18 cellular contexts compared by ENCODE assay signal in the genomic region with DNA sequence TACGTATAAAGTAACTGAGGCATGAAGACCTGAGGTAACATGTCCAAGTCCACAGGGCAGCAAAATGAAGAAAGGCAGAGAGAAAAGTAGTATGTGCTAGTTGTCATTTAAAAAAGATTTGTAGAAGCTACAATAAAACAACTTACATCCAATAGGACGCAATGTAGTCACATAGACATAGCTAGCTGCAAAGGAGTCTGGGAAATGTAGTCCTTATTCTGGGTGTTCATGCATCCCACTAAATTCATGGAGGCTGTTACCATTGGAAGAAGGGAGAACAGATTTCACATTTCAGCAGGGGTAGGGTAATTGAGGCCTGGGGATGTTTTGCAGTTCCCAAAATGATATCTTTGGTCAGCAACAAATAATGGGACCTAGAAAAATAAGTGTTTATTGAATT.
DNase-seq lines count a peak whose midpoint lies in the region; ATAC-seq, FAIRE-seq and TF ChIP-seq lines count a peak whose summit lies in the region.
"Had no signal": no experiment of that assay in that cellular context is flagged by ENCODE, and none has a peak within 500 bp of the region (broad histone marks: within the 10 kb centered on the region; RNA-seq: fewer than 3 reads in every experiment).

No MANE protein-coding gene starts in this region.

- no TSS peak for BruUV-seq in HepG2 (replicated peaks; lab: Mats Ljungman, UMichigan)

- ATAC-seq in HepG2 (no peak), right lobe of liver (no peak)
- ATAC-seq: A549 had no signal

- no peak overlapping the region for H3K9ac ChIP-seq in HepG2 (ENCODE audit: insufficient read depth, low read depth, low read length)

- intact Hi-C loops in HepG2 (cut with micrococcal nuclease; ENCODE audit: unreplicated experiment), result no loop called here
- intact Hi-C loops in right lobe of liver (cut with DNase I), result no loop called here
- intact Hi-C loops in esophagus muscularis mucosa (cut with DNase I), result no loop called here

- FAIRE-seq in HepG2 (lab: Jason Lieb, UNC), result no peak
- FAIRE-seq: A549, D721Med, G401.6, GM12891, GM19239 had no signal

- TF ChIP-seq CTCF in HepG2 (CRISPR knock-in tag; IDR thresholded peaks at IDR 0.05) (no peak), right lobe of liver (IDR thresholded peaks at IDR 0.05) (no peak), esophagus muscularis mucosa (IDR thresholded peaks at IDR 0.05) (no peak)

- in situ Hi-C loops in HepG2 (cut with HindIII; ENCODE audit: extremely low pct_ligation_motif_present, low pct_unique_long_range_greater_than_20kb), result no loop called here

- 33% methylated on average over 2 of the region's 2 CpGs for WGBS in HepG2 (ENCODE audit: low lambda C conversion rate)
- WGBS in right lobe of liver (ENCODE audit: insufficient coverage, low coverage, low lambda C conversion rate, missing lambda C conversion rate), result 44% methylated on average over 2 of the region's 2 CpGs
- 93% methylated on average over 2 of the region's 2 CpGs for WGBS in esophagus muscularis mucosa

- H3K27ac ChIP-seq in HepG2 (ENCODE audit: extremely low read length, insufficient read depth, low read length), result no peak overlapping the region
- no peak overlapping the region for H3K27ac ChIP-seq in right lobe of liver
- H3K27ac ChIP-seq in esophagus muscularis mucosa (replicated peaks in 1 of 4), result no peak overlapping the region
- H3K27ac ChIP-seq: 22Rv1, A549, C4-2B had no signal

- TF ChIP-seq EP300 in HepG2 (IDR thresholded peaks at IDR 0.05; ENCODE audit: low read depth in 2 of 2, low read length in 2 of 2) (no peak), HepG2 (CRISPR knock-in tag; IDR thresholded peaks at IDR 0.05; ENCODE audit: borderline replicate concordance) (no peak), esophagus muscularis mucosa (IDR thresholded peaks at IDR 0.05) (no peak)

- POLR2A ChIA-PET in HepG2 (lab: Yijun Ruan, JAX), result no interaction called here

- H4K20me1 ChIP-seq in HepG2 (ENCODE audit: insufficient read depth, low read length), result no peaks in the 10 kb centered on the region

- no peak overlapping the region for H2AFZ ChIP-seq in HepG2 (ENCODE audit: low read length)

- no peaks in the 10 kb centered on the region for H3K4me1 ChIP-seq in HepG2 (ENCODE audit: insufficient read depth, low read length)
- H3K4me1 ChIP-seq in right lobe of liver, result no peaks in the 10 kb centered on the region
- H3K4me1 ChIP-seq in esophagus muscularis mucosa, result peaks cover 0 to 16% (median 13%) of the 10 kb centered on the region in 4 donors
- H3K4me1 ChIP-seq: HAP-1 had no signal

- H3K4me3 ChIP-seq in HepG2 (replicated peaks in 1 of 3; ENCODE audit: insufficient read depth in 1 of 3, low read depth in 2 of 3, low read length in 3 of 3) (no peak overlapping the region), right lobe of liver (no peak overlapping the region), esophagus muscularis mucosa (no peak overlapping the region)
- H3K4me3 ChIP-seq: A549, HAP-1 had no signal

- H3K36me3 ChIP-seq in HepG2 (replicated peaks in 1 of 2; ENCODE audit: control insufficient read depth in 1 of 2, insufficient read depth in 2 of 2, low read length in 2 of 2) (no peaks in the 10 kb centered on the region), right lobe of liver (no peaks in the 10 kb centered on the region), esophagus muscularis mucosa (no peaks in the 10 kb centered on the region)
- H3K36me3 ChIP-seq: HAP-1 had no signal

- H3K4me2 ChIP-seq in HepG2 (ENCODE audit: low read depth, low read length), result no peak overlapping the region
- H3K4me2 ChIP-seq: A549 had no signal

- CTCF ChIA-PET in HepG2 (lab: Yijun Ruan, JAX; ENCODE audit: low intra/inter-chr PET ratio, low total read pairs), result no interaction called here

- H3K79me2 ChIP-seq in HepG2 (ENCODE audit: insufficient read depth, low read length), result no peaks in the 10 kb centered on the region

- no peak for TF ChIP-seq RAD21 in HepG2 (CRISPR knock-in tag; IDR thresholded peaks at IDR 0.05)

- H3K27me3 ChIP-seq in HepG2 (ENCODE audit: control insufficient read depth in 1 of 2, insufficient read depth in 2 of 2, low read length in 2 of 2) (no peaks in the 10 kb centered on the region; a peak in 2 of 5 replicates), right lobe of liver (no peaks in the 10 kb centered on the region), esophagus muscularis mucosa (no peaks in the 10 kb centered on the region)

- TF ChIP-seq POLR2A in HepG2 (IDR thresholded peaks at IDR 0.05; ENCODE audit: insufficient read depth in 1 of 2, low read depth in 2 of 2, low read length in 2 of 2) (no peak), right lobe of liver (IDR thresholded peaks at IDR 0.05) (no peak), esophagus muscularis mucosa (IDR thresholded peaks at IDR 0.05; ENCODE audit: low read depth) (no peak)

- H3K9me3 ChIP-seq in HepG2 (ENCODE audit: low read length), result no peaks in the 10 kb centered on the region
- H3K9me3 ChIP-seq in right lobe of liver, result no peaks in the 10 kb centered on the region
- peaks cover 0 to 7% (median 2%) of the 10 kb centered on the region in 4 donors for H3K9me3 ChIP-seq in esophagus muscularis mucosa
- H3K9me3 ChIP-seq: Caco-2, HAP-1 had no signal

- DNase-seq in HepG2 (ENCODE audit: low spot score) (no peak), right lobe of liver (no peak), dermis blood vessel endothelial cell (peak; percentile 27), iris pigment epithelial cell (ENCODE audit: low read depth) (peak; percentile 24), esophagus muscularis mucosa (ENCODE audit: extremely low spot score) (no peak), NCI-H1105 treated with DMSO at 0.1 percent for 48 hours (lab: John Stamatoyannopoulos, UW) (no peak)
- no peak for DNase-seq in effector CD8-positive, alpha-beta T cell (lab: John Stamatoyannopoulos, UW)
- DNase-seq: AML-193; Caco-2; CD4-positive, alpha-beta T cell had no signal

TF ChIP-seq in HepG2, 621 proteins besides CTCF, POLR2A, EP300 and RAD21:
- TF ChIP-seq ZNF143 (CRISPR knock-in tag; IDR thresholded peaks at IDR 0.05) (peak; percentile 37; the same call in 1 of the 2 replicates), CREM (IDR thresholded peaks at IDR 0.05) (no peak), CREM (CRISPR knock-in tag; IDR thresholded peaks at IDR 0.05) (no peak), DRAP1 (CRISPR knock-in tag; IDR thresholded peaks at IDR 0.05) (no peak), ZSCAN5A (CRISPR knock-in tag; IDR thresholded peaks at IDR 0.05; ENCODE audit: borderline replicate concordance) (no peak), THAP11 (CRISPR knock-in tag; IDR thresholded peaks at IDR 0.05) (peak; percentile 51; the same call in 1 of the 2 replicates), RNF2 (conservative IDR thresholded peaks at IDR 0.05; ENCODE audit: low read depth) (no peak), ZSCAN20 (CRISPR knock-in tag; IDR thresholded peaks at IDR 0.05; ENCODE audit: borderline replicate concordance) (no peak), ZNF616 (CRISPR knock-in tag; IDR thresholded peaks at IDR 0.05; ENCODE audit: low read depth) (no peak)
- TF ChIP-seq, protein P1, sequence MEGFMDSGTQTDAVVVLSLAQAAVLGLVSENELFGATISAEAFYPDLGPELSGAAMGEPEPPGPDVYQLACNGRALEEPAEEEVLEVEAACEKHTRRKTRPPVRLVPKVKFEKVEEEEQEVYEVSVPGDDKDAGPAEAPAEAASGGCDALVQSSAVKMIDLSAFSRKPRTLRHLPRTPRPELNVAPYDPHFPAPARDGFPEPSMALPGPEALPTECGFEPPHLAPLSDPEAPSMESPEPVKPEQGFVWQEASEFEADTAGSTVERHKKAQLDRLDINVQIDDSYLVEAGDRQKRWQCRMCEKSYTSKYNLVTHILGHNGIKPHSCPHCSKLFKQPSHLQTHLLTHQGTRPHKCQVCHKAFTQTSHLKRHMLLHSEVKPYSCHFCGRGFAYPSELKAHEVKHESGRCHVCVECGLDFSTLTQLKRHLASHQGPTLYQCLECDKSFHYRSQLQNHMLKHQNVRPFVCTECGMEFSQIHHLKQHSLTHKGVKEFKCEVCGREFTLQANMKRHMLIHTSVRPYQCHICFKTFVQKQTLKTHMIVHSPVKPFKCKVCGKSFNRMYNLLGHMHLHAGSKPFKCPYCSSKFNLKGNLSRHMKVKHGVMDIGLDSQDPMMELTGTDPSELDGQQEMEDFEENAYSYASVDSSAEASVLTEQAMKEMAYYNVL (CRISPR knock-in tag; IDR thresholded peaks at IDR 0.05; ENCODE audit: borderline replicate concordance), result no peak
- TF ChIP-seq, protein P2, sequence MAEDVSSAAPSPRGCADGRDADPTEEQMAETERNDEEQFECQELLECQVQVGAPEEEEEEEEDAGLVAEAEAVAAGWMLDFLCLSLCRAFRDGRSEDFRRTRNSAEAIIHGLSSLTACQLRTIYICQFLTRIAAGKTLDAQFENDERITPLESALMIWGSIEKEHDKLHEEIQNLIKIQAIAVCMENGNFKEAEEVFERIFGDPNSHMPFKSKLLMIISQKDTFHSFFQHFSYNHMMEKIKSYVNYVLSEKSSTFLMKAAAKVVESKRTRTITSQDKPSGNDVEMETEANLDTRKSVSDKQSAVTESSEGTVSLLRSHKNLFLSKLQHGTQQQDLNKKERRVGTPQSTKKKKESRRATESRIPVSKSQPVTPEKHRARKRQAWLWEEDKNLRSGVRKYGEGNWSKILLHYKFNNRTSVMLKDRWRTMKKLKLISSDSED (CRISPR knock-in tag; IDR thresholded peaks at IDR 0.05), result no peak
TF ChIP-seq in HepG2: peak in this region for 2.

Comparison
In these comparisons a context has a peak if more than half of its experiments do, and no peak if none do; other contexts are left out.
1. DNase-seq: peak in dermis blood vessel endothelial cell (single experiment) and iris pigment epithelial cell (single experiment); none in HepG2 (single experiment), right lobe of liver (0 of 3), esophagus muscularis mucosa (single experiment), NCI-H1105 treated with DMSO at 0.1 percent for 48 hours (single experiment) and effector CD8-positive, alpha-beta T cell (single experiment).